Comparison of ENCODE assay signal across 10 cellular contexts in the genomic region with DNA sequence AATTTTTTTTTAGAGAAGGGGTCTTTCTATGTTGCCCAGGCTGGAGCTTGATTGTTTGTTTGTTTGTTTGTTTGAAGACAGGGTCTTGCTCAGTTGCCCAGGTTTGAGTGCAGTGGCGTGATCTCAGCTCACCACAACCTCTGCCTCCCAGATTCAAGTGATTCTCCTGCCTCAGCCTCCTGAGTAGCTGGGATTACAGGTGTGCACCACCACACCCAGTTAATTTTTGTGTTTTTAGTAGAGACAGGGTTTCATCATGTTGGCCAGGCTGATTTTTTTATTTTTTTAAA. TPM values are rescaled to one million over a fixed set of nuclear protein-coding genes. Genes with fewer than 3 reads are reported as not detected.
DNase-seq lines count a peak whose midpoint lies in the region; TF ChIP-seq lines count a peak whose summit lies in the region.
"Not testable (repeated sequence)": the region's sequence is repeated elsewhere in the genome, so short reads cannot be mapped to it uniquely, and the experiment has no call there.
"Had no signal": no experiment of that assay in that cellular context is flagged by ENCODE, and none has a peak within 500 bp of the region (broad histone marks: within the 10 kb centered on the region; RNA-seq: fewer than 3 reads in every experiment).

No MANE protein-coding gene starts in this region.

- H3K9me3 ChIP-seq in HEK293 (ENCODE audit: control insufficient read depth, insufficient read depth, low read depth, low read length); adipocyte (ENCODE audit: control insufficient read depth, low read length); right atrium auricular region; stomach; tibial artery: not testable (repeated sequence)

- POLR2A ChIA-PET in HEK293 (lab: Yijun Ruan, JAX), result not testable (repeated sequence)
- POLR2A ChIA-PET in MCF 10A (lab: Yijun Ruan, JAX), result interaction anchor here (1.1 to 5.2 kb wide), 7 partner anchors 11 to 354 kb away, joined by 3 to 64 read pairs (median 5); a partner anchor contains a TSS

- H3K9ac ChIP-seq in adipocyte (ENCODE audit: low read length), result peak overlapping the region; percentile 59

- H3K4me3 ChIP-seq in HEK293 (ENCODE audit: low read depth, low read length); adipocyte (ENCODE audit: low read length); dorsolateral prefrontal cortex; right atrium auricular region; stomach; tibial artery: not testable (repeated sequence)

- intact Hi-C loops in MCF 10A (cut with micrococcal nuclease); dorsolateral prefrontal cortex (cut with DNase I); stomach (cut with DNase I; ENCODE audit: low total_unique reads); tibial artery (cut with DNase I; ENCODE audit: low total_unique reads): not testable (repeated sequence)

- not testable (repeated sequence) for H3K36me3 ChIP-seq in HEK293 (ENCODE audit: control insufficient read depth in 2 of 2, insufficient read depth in 1 of 2, low read length in 2 of 2); adipocyte (ENCODE audit: control insufficient read depth, insufficient read depth, low read length, severe bottlenecking); right atrium auricular region; stomach; tibial artery

- DNase-seq in adipocyte (ENCODE audit: low read depth); MCF 10A (ENCODE audit: unreplicated experiment); right atrium auricular region (ENCODE audit: low spot score); osteocyte (ENCODE audit: extremely low spot score, unreplicated experiment); stomach; tibial artery: not testable (repeated sequence)
- DNase-seq in dorsolateral prefrontal cortex, result peak in 1 of 10 donors; percentile 8

- H3K36me3 Mint-ChIP-seq in MCF 10A (ENCODE audit: insufficient read depth, unreplicated experiment), result peaks cover 23% of the 10 kb centered on the region
- H3K36me3 Mint-ChIP-seq in osteocyte (ENCODE audit: unreplicated experiment), result not testable (repeated sequence)

- H3K4me1 ChIP-seq in HEK293 (ENCODE audit: control insufficient read depth, insufficient read depth, low read length) (peaks cover 14% of the 10 kb centered on the region), adipocyte (ENCODE audit: control insufficient read depth, insufficient read depth, low read length) (peaks cover 99% of the 10 kb centered on the region), right atrium auricular region (peaks cover 0 to 99% of the 10 kb centered on the region in 2 donors), stomach (peaks cover 89 to 100% (median 100%) of the 10 kb centered on the region in 4 donors), tibial artery (peaks cover 3 to 100% (median 94%) of the 10 kb centered on the region in 4 donors)

- WGBS in stomach, 5 donors, result 89 to 100% (median 100%) methylated on average over 1 of the region's 1 CpG

- TF ChIP-seq CTCF in HEK293 (tag by site-specific recombination; IDR thresholded peaks at IDR 0.05); MCF 10A (IDR thresholded peaks at IDR 0.05; ENCODE audit: unreplicated experiment); dorsolateral prefrontal cortex (IDR thresholded peaks at IDR 0.05 in 54 of 56, conservative IDR thresholded peaks at IDR 0.05 in 2 of 56; ENCODE audit: low read depth in 1 of 56, partially characterized antibody in 56 of 56); right atrium auricular region (IDR thresholded peaks at IDR 0.05); osteocyte (IDR thresholded peaks at IDR 0.05); stomach (IDR thresholded peaks at IDR 0.05); tibial artery (IDR thresholded peaks at IDR 0.05): not testable (repeated sequence)

- TF ChIP-seq EP300 in stomach (IDR thresholded peaks at IDR 0.05), result not testable (repeated sequence)

- not testable (repeated sequence) for H3K27me3 Mint-ChIP-seq in MCF 10A (ENCODE audit: insufficient read depth, unreplicated experiment); osteocyte (ENCODE audit: unreplicated experiment)

- not testable (repeated sequence) for H3K27ac ChIP-seq in HEK293 (ENCODE audit: extremely low read depth, low read depth, low read length)
- H3K27ac ChIP-seq in dorsolateral prefrontal cortex, result peak overlapping the region; percentile 36 to 100 (median 97)
- H3K27ac ChIP-seq in right atrium auricular region, result peak overlapping the region; percentile 80 to 83
- H3K27ac ChIP-seq in stomach, result peak overlapping the region; percentile 61 to 89 (median 84)
- H3K27ac ChIP-seq in tibial artery, result peak overlapping the region; percentile 79 to 87

- H3K9me3 Mint-ChIP-seq in MCF 10A (ENCODE audit: unreplicated experiment); osteocyte (ENCODE audit: unreplicated experiment): not testable (repeated sequence)

- H3K4me1 Mint-ChIP-seq in MCF 10A (ENCODE audit: insufficient read depth, unreplicated experiment), result peaks cover 67% of the 10 kb centered on the region
- peaks cover 100% of the 10 kb centered on the region for H3K4me1 Mint-ChIP-seq in osteocyte (ENCODE audit: unreplicated experiment)

- not testable (repeated sequence) for TF ChIP-seq POLR2A in stomach (IDR thresholded peaks at IDR 0.05)

- H3K27ac Mint-ChIP-seq in MCF 10A (ENCODE audit: low read depth, unreplicated experiment), result peak overlapping the region; percentile 92
- peak overlapping the region; percentile 94 for H3K27ac Mint-ChIP-seq in osteocyte (ENCODE audit: unreplicated experiment)

- CTCF ChIA-PET in HEK293 (lab: Yijun Ruan, JAX), result interaction anchor here (0.6 to 3.2 kb wide), 6 partner anchors 21 to 1903 kb away, joined by 3 to 19 read pairs (median 3); no protein-coding TSS in a partner anchor
- CTCF ChIA-PET in MCF 10A (lab: Yijun Ruan, JAX), result interaction anchor here (0.8 to 8.9 kb wide), 5 partner anchors 9 to 81 kb away, joined by 3 to 61 read pairs (median 6); no protein-coding TSS in a partner anchor

- H3K27me3 ChIP-seq in adipocyte (replicated peaks; ENCODE audit: control insufficient read depth, insufficient read depth, low read length); dorsolateral prefrontal cortex; right atrium auricular region; stomach; tibial artery: not testable (repeated sequence)

- BruUV-seq in MCF 10A (replicated peaks; lab: Mats Ljungman, UMichigan), result not testable (repeated sequence)

- not testable (repeated sequence) for H3K4me3 Mint-ChIP-seq in MCF 10A (ENCODE audit: unreplicated experiment); osteocyte (ENCODE audit: unreplicated experiment)

TF ChIP-seq in HEK293, 187 proteins besides CTCF, POLR2A, EP300 and RAD21:
- peak; percentile 96 for TF ChIP-seq ZNF121 (tag by site-specific recombination; IDR thresholded peaks at IDR 0.05)

RNA-seq across cellular contexts. Expression of a gene that starts 13.4 kb away (rescaled TPM):
- total RNA-seq in MCF 10A (2022) (28.7 and 29.3 TPM in 2 replicates), dorsolateral prefrontal cortex (10 to 100 TPM in 108 of 120 experiments, 1 to 10 TPM in 12; 7.0 to 62.9 (median 19.6) TPM), right atrium auricular region (10 to 100 TPM; 21.3 to 45.4 TPM), osteocyte (35.0 and 40.9 TPM in 2 replicates), stomach (10 to 100 TPM in 4 of 5 donors, 1 to 10 TPM in 1; 4.9 to 26.8 (median 17.0) TPM)
- polyA plus RNA-seq in stomach, result 1 to 10 TPM; 1.5 to 4.7 (median 3.3) TPM
- total RNA-seq: CD4-positive, CD25-positive, alpha-beta regulatory T cell had no signal
- polyA plus RNA-seq: CD4-positive, CD25-positive, alpha-beta regulatory T cell; IgD-negative memory B cell had no signal
